ENCODE assay signal across 10 cellular contexts in the genomic region with DNA sequence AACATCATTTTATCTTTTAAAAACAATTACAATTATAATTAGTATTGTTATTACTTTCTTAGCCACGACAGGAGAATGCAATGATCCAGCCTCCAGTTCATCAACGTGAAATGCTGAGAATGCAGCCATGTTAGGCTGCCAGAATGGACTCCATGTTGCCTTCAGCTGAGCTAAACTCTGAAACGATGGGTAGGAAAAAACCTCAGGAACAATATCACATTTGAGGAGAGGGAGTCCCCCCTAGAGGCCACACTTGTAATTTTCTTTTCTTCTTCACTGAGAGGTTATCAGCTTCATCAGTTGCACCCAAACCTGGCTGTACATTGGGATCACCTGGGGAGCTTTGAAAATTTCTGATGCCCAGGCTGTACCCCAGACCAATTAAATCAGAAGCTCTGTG. TPM values are rescaled to one million over a fixed set of nuclear protein-coding genes. Genes with fewer than 3 reads are reported as not detected.
DNase-seq lines count a peak whose midpoint lies in the region; ATAC-seq and TF ChIP-seq lines count a peak whose summit lies in the region.
"Had no signal": no experiment of that assay in that cellular context is flagged by ENCODE, and none has a peak within 500 bp of the region (broad histone marks: within the 10 kb centered on the region; RNA-seq: fewer than 3 reads in every experiment).

No MANE protein-coding gene starts in this region.

- CTCF ChIA-PET in AG04450 (lab: Charles Lee) = interaction anchor here (0.6 to 5.5 kb wide), 44 partner anchors 9 to 470 kb away, joined by 3 to 123 read pairs (median 5); no protein-coding TSS in a partner anchor

- H3K36me3 Mint-ChIP-seq in GM23338 (ENCODE audit: low read depth) = peaks cover 3% of the 10 kb centered on the region; the same call in 1 of the 3 replicates

- POLR2A ChIA-PET in AG04450 (lab: Yijun Ruan, JAX) = interaction anchor here (1.0 kb wide), 1 partner anchor 463 kb away, joined by 3 read pairs; no protein-coding TSS in a partner anchor

- 0 out of 2 replicates have a peak, but pooled peaks cover 9% of the 10 kb centered on the region for H3K9me2 ChIP-seq in GM23338 (ENCODE audit: insufficient read depth)

- H3K4me1 Mint-ChIP-seq in GM23338 = no peaks in the 10 kb centered on the region

- no peak for TF ChIP-seq POLR2A in adrenal gland (IDR thresholded peaks at IDR 0.05)

- 0 out of 3 replicates have a peak, but pooled peaks cover 3% of the 10 kb centered on the region for H3K9me3 Mint-ChIP-seq in GM23338

- H3K4me1 ChIP-seq in GM23338 (ENCODE audit: insufficient read depth) (no peaks in the 10 kb centered on the region), adrenal gland (replicated peaks in 1 of 2) (no peaks in the 10 kb centered on the region)

- H3K27me3 ChIP-seq in AG04450 (ENCODE audit: control insufficient read depth, insufficient read depth, low read length) = peaks cover 2% of the 10 kb centered on the region
- no peaks in the 10 kb centered on the region for H3K27me3 ChIP-seq in GM23338 (ENCODE audit: insufficient read depth)
- no peaks in the 10 kb centered on the region for H3K27me3 ChIP-seq in adrenal gland

- H4K20me1 ChIP-seq in GM23338 (replicated peaks; ENCODE audit: insufficient read depth) = no peaks in the 10 kb centered on the region

- no peak overlapping the region for H3K4me2 ChIP-seq in GM23338

- no peak overlapping the region for H2AFZ ChIP-seq in GM23338

- WGBS in adrenal gland, 4 donors = 22 to 32% (median 27%) methylated on average over 3 of the region's 3 CpGs

- H3K27ac Mint-ChIP-seq in GM23338 = no peak overlapping the region

- DNase-seq in AG04450 (ENCODE audit: low read depth, low spot score) (peak; percentile 10), GM23338 (ENCODE audit: low spot score) (peak; percentile 82), RKO (ENCODE audit: low spot score) (peak; percentile 59), glomerular visceral epithelial cell (ENCODE audit: extremely low spot score) (peak; percentile 31), adrenal gland (no peak), NCI-H2196 (lab: John Stamatoyannopoulos, UW; ENCODE audit: unreplicated experiment) (no peak), pons (ENCODE audit: low spot score) (no peak)
- DNase-seq in activated CD4-positive, alpha-beta T cell treated with anti-CD3 and anti-CD28 coated beads for 48 hours = no peak
- DNase-seq: trophoblast cell had no signal

- no peaks in the 10 kb centered on the region for H3F3A ChIP-seq in GM23338 (replicated peaks; ENCODE audit: low read depth)

- H3K79me2 ChIP-seq in GM23338 (replicated peaks; ENCODE audit: insufficient read depth) = no peaks in the 10 kb centered on the region

- H3K27ac ChIP-seq in AG04450 (ENCODE audit: low read depth, low read length) = no peak overlapping the region
- no peak overlapping the region for H3K27ac ChIP-seq in GM23338 (ENCODE audit: low read depth)
- H3K27ac ChIP-seq in adrenal gland = no peak overlapping the region
- H3K27ac ChIP-seq: skin epidermis had no signal

- no peaks in the 10 kb centered on the region for H3K9me3 ChIP-seq in AG04450 (ENCODE audit: control insufficient read depth, insufficient read depth, low read length)
- no peaks in the 10 kb centered on the region for H3K9me3 ChIP-seq in adrenal gland (replicated peaks in 1 of 3)

- peak; percentile 88 for ATAC-seq in GM23338

- TF ChIP-seq CTCF in AG04450 (IDR thresholded peaks at IDR 0.05; ENCODE audit: low read depth, low read length) = peak; percentile 57
- peak; percentile 65 to 75 for TF ChIP-seq CTCF in GM23338 (conservative IDR thresholded peaks at IDR 0.05; ENCODE audit: low read depth in 2 of 2)
- TF ChIP-seq CTCF in adrenal gland (IDR thresholded peaks at IDR 0.05) = peak in 3 of 6 experiments; percentile 11 to 33 (median 33)

- no peaks in the 10 kb centered on the region for H3K27me3 Mint-ChIP-seq in GM23338 (ENCODE audit: insufficient read depth, low read depth, poor library complexity)

- H3K4me3 ChIP-seq in AG04450 (ENCODE audit: low read depth, low read length) = no peak overlapping the region
- H3K4me3 ChIP-seq in GM23338 = no peak overlapping the region
- H3K4me3 ChIP-seq in adrenal gland = no peak overlapping the region
- H3K4me3 ChIP-seq: skin epidermis had no signal

- H3K36me3 ChIP-seq in GM23338 (ENCODE audit: insufficient read depth) = no peaks in the 10 kb centered on the region
- H3K36me3 ChIP-seq in adrenal gland (replicated peaks in 1 of 2) = no peaks in the 10 kb centered on the region

- no peak overlapping the region for H3K4me3 Mint-ChIP-seq in GM23338

- intact Hi-C loops in adrenal gland (cut with DNase I) = no loop called here

TF ChIP-seq in GM23338, 12 proteins besides CTCF, POLR2A, EP300 and RAD21 (continues in another document):
- TF ChIP-seq POLR2AphosphoS5 (IDR thresholded peaks at IDR 0.05; ENCODE audit: low read depth) = no peak
- TF ChIP-seq ZNF331 (CRISPR knock-in tag; IDR thresholded peaks at IDR 0.05; ENCODE audit: low read depth) = no peak
- no peak for TF ChIP-seq REST (IDR thresholded peaks at IDR 0.05; ENCODE audit: unreplicated experiment)
- no peak for TF ChIP-seq NANOG (IDR thresholded peaks at IDR 0.05; ENCODE audit: borderline replicate concordance)
- TF ChIP-seq ETS1 (IDR thresholded peaks at IDR 0.05) = no peak
- no peak for TF ChIP-seq EZH2 (IDR thresholded peaks at IDR 0.05; ENCODE audit: low read depth, unreplicated experiment)

RNA-seq across cellular contexts. Expression of gene DNAH14, which starts 34.6 kb away (rescaled TPM):
- polyA plus RNA-seq in AG04450 (2011; rRNA removed) (7.2 and 11.1 TPM in 2 replicates), GM23338 (2016; fragmentation: Nextera tagmentation; extraction: Ambion mirVana) (67.8 and 80.2 TPM in 2 replicates), adrenal gland (10 to 100 TPM in 2 of 3 donors, 1 to 10 TPM in 1; 8.8 to 16.2 (median 13.1) TPM)
- polyA minus RNA-seq in AG04450 (2011; rRNA and poly(A)+ RNA removed) = 7.1 and 9.6 TPM in 2 replicates
- total RNA-seq in GM23338 (2014; rRNA removed; shearing (Covaris generic)) = 41.8 and 55.3 TPM in 2 replicates
- total RNA-seq in adrenal gland = 10 to 100 TPM in 7 of 8 donors, 1 to 10 TPM in 1; 7.6 to 24.3 (median 16.9) TPM

Comparison
In these comparisons a context has a peak if more than half of its experiments do, and no peak if none do; other contexts are left out.
1. DNase-seq: peak in AG04450 (single experiment), GM23338 (single experiment), RKO (single experiment) and glomerular visceral epithelial cell (single experiment); none in adrenal gland (0 of 7), NCI-H2196 (single experiment), pons (single experiment) and activated CD4-positive, alpha-beta T cell treated with anti-CD3 and anti-CD28 coated beads for 48 hours (single experiment).